In genomic region chr7:40541336-40541735, GRCh38 we compare ENCODE assay signal across 24 cellular contexts.
DNase-seq lines count a peak whose midpoint lies in the region; ATAC-seq and TF ChIP-seq lines count a peak whose summit lies in the region.
"Had no signal": no experiment of that assay in that cellular context is flagged by ENCODE, and none has a peak within 500 bp of the region (broad histone marks: within the 10 kb centered on the region; RNA-seq: fewer than 3 reads in every experiment).

No MANE protein-coding gene starts in this region.

- no peaks in the 10 kb centered on the region for H3K9me3 Mint-ChIP-seq in HFFc6
- H3K9me3 Mint-ChIP-seq: activated naive CD8-positive, alpha-beta T cell treated with anti-CD3 and anti-CD28 coated beads, Interleukin-2, amount 50 U/mL, for 24 hours; stimulated activated memory B cell treated with anti-CD40 and anti-IgM and Interleukin-4, amounts not matched to agents 10 μg/mL and 1 μg/mL and 100 μg/mL, for 72 hours had no signal

- TF ChIP-seq CTCF in choroid plexus epithelial cell (conservative IDR thresholded peaks at IDR 0.05; ENCODE audit: low read depth, low read length) (no peak), HFFc6 (IDR thresholded peaks at IDR 0.05) (no peak)

- H3K4me3 ChIP-seq in choroid plexus epithelial cell (ENCODE audit: low read depth, low read length), result no peak overlapping the region
- H3K4me3 ChIP-seq: body of pancreas, left lung, right lobe of liver, upper lobe of right lung had no signal

- H3K27me3 Mint-ChIP-seq in HFFc6 (ENCODE audit: insufficient read depth), result peaks cover 1% of the 10 kb centered on the region
- H3K27me3 Mint-ChIP-seq: activated CD4-positive, alpha-beta T cell treated with anti-CD3 and anti-CD28 coated beads for 36 hours; activated naive CD8-positive, alpha-beta T cell treated with anti-CD3 and anti-CD28 coated beads, Interleukin-2, amount 50 U/mL, for 24 hours; effector memory CD8-positive, alpha-beta T cell; stimulated activated memory B cell treated with anti-CD40 and anti-IgM and Interleukin-4, amounts not matched to agents 10 μg/mL and 1 μg/mL and 100 μg/mL, for 72 hours had no signal

- H3K27ac Mint-ChIP-seq in HFFc6, result no peak overlapping the region
- H3K27ac Mint-ChIP-seq: activated CD4-positive, alpha-beta T cell treated with anti-CD3 and anti-CD28 coated beads for 36 hours; activated naive CD8-positive, alpha-beta T cell treated with anti-CD3 and anti-CD28 coated beads, Interleukin-2, amount 50 U/mL, for 24 hours; effector memory CD8-positive, alpha-beta T cell; immature natural killer cell; stimulated activated memory B cell treated with anti-CD40 and anti-IgM and Interleukin-4, amounts not matched to agents 10 μg/mL and 1 μg/mL and 100 μg/mL, for 72 hours had no signal

- peak; percentile 8 for DNase-seq in EL
- DNase-seq in NCI-H226, result peak; percentile 65
- peak; percentile 66 for DNase-seq in choroid plexus epithelial cell (ENCODE audit: low read depth)
- DNase-seq in renal cortical epithelial cell (ENCODE audit: low read depth), result peak; percentile 15
- no peak for DNase-seq in HFFc6
- no peak for DNase-seq in NCI-H128 (lab: John Stamatoyannopoulos, UW; ENCODE audit: unreplicated experiment)
- DNase-seq: activated CD4-positive, alpha-beta T cell treated with anti-CD3 and anti-CD28 coated beads for 36 hours; activated CD8-positive, alpha-beta memory T cell treated with anti-CD3 and anti-CD28 coated beads for 24 hours; activated naive CD8-positive, alpha-beta T cell treated with anti-CD3 and anti-CD28 coated beads, Interleukin-2, amount 50 U/mL, for 24 hours; body of pancreas; effector memory CD8-positive, alpha-beta T cell; erythroblast; hypothalamus; immature natural killer cell; left lung; NCI-H1417; NCI-H446 treated with DMSO at 0.1 percent for 48 hours; NCI-H82; right lobe of liver; stimulated activated CD4-positive, alpha-beta T cell treated with anti-CD3 and anti-CD28 coated beads, Interleukin-4, amount 100 ng/mL, for 4 hours; T-helper 2 cell; upper lobe of right lung had no signal

- ATAC-seq in HG03045 (IDR thresholded peaks at IDR 0.05; ENCODE audit: unreplicated experiment), result no peak
- ATAC-seq: activated CD4-positive, alpha-beta T cell treated with anti-CD3 and anti-CD28 coated beads for 36 hours; activated naive CD8-positive, alpha-beta T cell treated with anti-CD3 and anti-CD28 coated beads, Interleukin-2, amount 50 U/mL, for 24 hours; body of pancreas; effector memory CD8-positive, alpha-beta T cell; left lung; right lobe of liver; stimulated activated memory B cell treated with anti-CD40 and anti-IgM and Interleukin-4, amounts not matched to agents 10 μg/mL and 1 μg/mL and 100 μg/mL, for 72 hours; upper lobe of right lung had no signal

- no peaks in the 10 kb centered on the region for H3K36me3 Mint-ChIP-seq in HFFc6 (ENCODE audit: low read depth)
- H3K36me3 Mint-ChIP-seq: immature natural killer cell; stimulated activated memory B cell treated with anti-CD40 and anti-IgM and Interleukin-4, amounts not matched to agents 10 μg/mL and 1 μg/mL and 100 μg/mL, for 72 hours had no signal

- H3K4me3 Mint-ChIP-seq in HFFc6, result no peak overlapping the region
- H3K4me3 Mint-ChIP-seq: activated CD4-positive, alpha-beta T cell treated with anti-CD3 and anti-CD28 coated beads for 36 hours; activated naive CD8-positive, alpha-beta T cell treated with anti-CD3 and anti-CD28 coated beads, Interleukin-2, amount 50 U/mL, for 24 hours; effector memory CD8-positive, alpha-beta T cell; immature natural killer cell; stimulated activated memory B cell treated with anti-CD40 and anti-IgM and Interleukin-4, amounts not matched to agents 10 μg/mL and 1 μg/mL and 100 μg/mL, for 72 hours had no signal

- peaks cover 48% of the 10 kb centered on the region for H3K4me1 Mint-ChIP-seq in HFFc6 (ENCODE audit: low read depth)
- H3K4me1 Mint-ChIP-seq: activated CD4-positive, alpha-beta T cell treated with anti-CD3 and anti-CD28 coated beads for 36 hours; activated naive CD8-positive, alpha-beta T cell treated with anti-CD3 and anti-CD28 coated beads, Interleukin-2, amount 50 U/mL, for 24 hours; immature natural killer cell; stimulated activated memory B cell treated with anti-CD40 and anti-IgM and Interleukin-4, amounts not matched to agents 10 μg/mL and 1 μg/mL and 100 μg/mL, for 72 hours had no signal

Comparison
In these comparisons a context has a peak if more than half of its experiments do, and no peak if none do; other contexts are left out.
1. DNase-seq: peak in EL (single experiment), NCI-H226 (single experiment), choroid plexus epithelial cell (single experiment) and renal cortical epithelial cell (single experiment); none in HFFc6 (single experiment) and NCI-H128 (single experiment).